1 cellular context compared by ENCODE assay signal in the genomic region with DNA sequence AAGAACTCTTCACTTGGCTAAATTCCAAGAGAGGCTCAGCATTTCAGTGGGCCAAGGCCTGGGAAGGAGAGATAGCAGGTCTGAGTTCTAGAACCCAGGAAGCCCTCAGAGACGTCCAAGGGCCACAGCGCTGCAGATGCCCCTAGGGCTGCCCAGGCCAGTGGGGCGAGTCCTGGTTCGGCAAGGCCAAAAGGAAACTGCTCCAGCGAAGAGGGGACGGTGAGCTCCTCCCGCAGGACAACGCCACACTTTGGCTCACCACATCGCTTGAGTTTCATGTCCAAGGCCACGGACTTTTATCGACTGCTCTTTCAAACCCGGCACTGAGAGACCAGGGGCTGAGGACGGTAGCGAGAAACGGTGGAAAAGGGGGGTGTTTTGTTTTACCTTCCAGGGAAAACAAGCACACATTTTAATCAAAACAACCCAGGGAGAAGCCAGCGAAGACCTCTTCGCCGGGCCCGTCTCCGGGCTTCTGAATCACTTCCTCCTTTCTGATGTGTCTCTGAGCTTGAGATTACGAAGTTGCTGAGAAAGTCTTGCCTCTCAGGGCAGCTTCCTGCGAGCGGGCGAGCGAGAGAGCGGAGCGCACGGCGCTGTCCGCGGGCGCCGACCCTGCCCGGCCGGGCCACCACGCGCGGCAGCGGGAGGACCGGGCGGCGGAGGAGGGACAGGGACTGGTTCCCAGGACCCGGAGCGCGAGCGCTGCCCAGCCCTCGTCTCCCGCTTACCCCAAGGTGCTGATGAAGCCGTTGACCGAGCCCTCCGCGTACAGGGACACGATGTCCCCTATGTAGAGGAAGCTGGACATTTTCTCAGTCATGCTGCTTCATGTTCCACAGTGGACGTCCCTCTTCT.
TF ChIP-seq lines count a peak whose summit lies in the region.

No MANE protein-coding gene starts in this region.

TF ChIP-seq in HEK293, 187 proteins besides CTCF, POLR2A, EP300 and RAD21 (continued from another document):
- TF ChIP-seq, protein P1, sequence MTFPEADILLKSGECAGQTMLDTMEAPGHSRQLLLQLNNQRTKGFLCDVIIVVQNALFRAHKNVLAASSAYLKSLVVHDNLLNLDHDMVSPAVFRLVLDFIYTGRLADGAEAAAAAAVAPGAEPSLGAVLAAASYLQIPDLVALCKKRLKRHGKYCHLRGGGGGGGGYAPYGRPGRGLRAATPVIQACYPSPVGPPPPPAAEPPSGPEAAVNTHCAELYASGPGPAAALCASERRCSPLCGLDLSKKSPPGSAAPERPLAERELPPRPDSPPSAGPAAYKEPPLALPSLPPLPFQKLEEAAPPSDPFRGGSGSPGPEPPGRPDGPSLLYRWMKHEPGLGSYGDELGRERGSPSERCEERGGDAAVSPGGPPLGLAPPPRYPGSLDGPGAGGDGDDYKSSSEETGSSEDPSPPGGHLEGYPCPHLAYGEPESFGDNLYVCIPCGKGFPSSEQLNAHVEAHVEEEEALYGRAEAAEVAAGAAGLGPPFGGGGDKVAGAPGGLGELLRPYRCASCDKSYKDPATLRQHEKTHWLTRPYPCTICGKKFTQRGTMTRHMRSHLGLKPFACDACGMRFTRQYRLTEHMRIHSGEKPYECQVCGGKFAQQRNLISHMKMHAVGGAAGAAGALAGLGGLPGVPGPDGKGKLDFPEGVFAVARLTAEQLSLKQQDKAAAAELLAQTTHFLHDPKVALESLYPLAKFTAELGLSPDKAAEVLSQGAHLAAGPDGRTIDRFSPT (tag by site-specific recombination; IDR thresholded peaks at IDR 0.05): no peak
- TF ChIP-seq ZNF366 (tag by site-specific recombination; conservative IDR thresholded peaks at IDR 0.05) (peak; percentile 57), ZNF768 (tag by site-specific recombination; IDR thresholded peaks at IDR 0.05) (no peak), ZNF146 (tag by site-specific recombination; IDR thresholded peaks at IDR 0.05) (no peak), ZNF530 (tag by site-specific recombination; IDR thresholded peaks at IDR 0.05; ENCODE audit: low read depth) (no peak), MZF1 (tag by site-specific recombination; IDR thresholded peaks at IDR 0.05; ENCODE audit: borderline replicate concordance) (no peak), ZNF112 (tag by site-specific recombination; IDR thresholded peaks at IDR 0.05) (no peak), ZNF2 (tag by site-specific recombination; IDR thresholded peaks at IDR 0.05) (no peak), ZNF776 (tag by site-specific recombination; IDR thresholded peaks at IDR 0.05; ENCODE audit: borderline replicate concordance) (no peak), ZBTB20 (tag by site-specific recombination; IDR thresholded peaks at IDR 0.05) (peak; percentile 30), ZNF626 (tag by site-specific recombination; IDR thresholded peaks at IDR 0.05) (no peak), OVOL3 (tag by site-specific recombination; IDR thresholded peaks at IDR 0.05) (no peak), WT1 (tag by site-specific recombination; IDR thresholded peaks at IDR 0.05) (no peak), GLI4 (tag by site-specific recombination; IDR thresholded peaks at IDR 0.05) (no peak), OSR2 (tag by site-specific recombination; IDR thresholded peaks at IDR 0.05) (no peak), TRIM28 (IDR thresholded peaks at IDR 0.05; ENCODE audit: borderline replicate concordance, low read length) (peak; percentile 50; the same call in 1 of the 2 replicates), PRDM1 (tag by site-specific recombination; IDR thresholded peaks at IDR 0.05) (no peak), ZNF138 (tag by site-specific recombination; IDR thresholded peaks at IDR 0.05; ENCODE audit: borderline replicate concordance) (no peak)
- TF ChIP-seq, protein P2, sequence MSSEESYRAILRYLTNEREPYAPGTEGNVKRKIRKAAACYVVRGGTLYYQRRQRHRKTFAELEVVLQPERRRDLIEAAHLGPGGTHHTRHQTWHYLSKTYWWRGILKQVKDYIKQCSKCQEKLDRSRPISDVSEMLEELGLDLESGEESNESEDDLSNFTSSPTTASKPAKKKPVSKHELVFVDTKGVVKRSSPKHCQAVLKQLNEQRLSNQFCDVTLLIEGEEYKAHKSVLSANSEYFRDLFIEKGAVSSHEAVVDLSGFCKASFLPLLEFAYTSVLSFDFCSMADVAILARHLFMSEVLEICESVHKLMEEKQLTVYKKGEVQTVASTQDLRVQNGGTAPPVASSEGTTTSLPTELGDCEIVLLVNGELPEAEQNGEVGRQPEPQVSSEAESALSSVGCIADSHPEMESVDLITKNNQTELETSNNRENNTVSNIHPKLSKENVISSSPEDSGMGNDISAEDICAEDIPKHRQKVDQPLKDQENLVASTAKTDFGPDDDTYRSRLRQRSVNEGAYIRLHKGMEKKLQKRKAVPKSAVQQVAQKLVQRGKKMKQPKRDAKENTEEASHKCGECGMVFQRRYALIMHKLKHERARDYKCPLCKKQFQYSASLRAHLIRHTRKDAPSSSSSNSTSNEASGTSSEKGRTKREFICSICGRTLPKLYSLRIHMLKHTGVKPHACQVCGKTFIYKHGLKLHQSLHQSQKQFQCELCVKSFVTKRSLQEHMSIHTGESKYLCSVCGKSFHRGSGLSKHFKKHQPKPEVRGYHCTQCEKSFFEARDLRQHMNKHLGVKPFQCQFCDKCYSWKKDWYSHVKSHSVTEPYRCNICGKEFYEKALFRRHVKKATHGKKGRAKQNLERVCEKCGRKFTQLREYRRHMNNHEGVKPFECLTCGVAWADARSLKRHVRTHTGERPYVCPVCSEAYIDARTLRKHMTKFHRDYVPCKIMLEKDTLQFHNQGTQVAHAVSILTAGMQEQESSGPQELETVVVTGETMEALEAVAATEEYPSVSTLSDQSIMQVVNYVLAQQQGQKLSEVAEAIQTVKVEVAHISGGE (tag by site-specific recombination; conservative IDR thresholded peaks at IDR 0.05; ENCODE audit: low read depth): peak; percentile 9; the same call in 1 of the 2 replicates
- TF ChIP-seq, protein P3, sequence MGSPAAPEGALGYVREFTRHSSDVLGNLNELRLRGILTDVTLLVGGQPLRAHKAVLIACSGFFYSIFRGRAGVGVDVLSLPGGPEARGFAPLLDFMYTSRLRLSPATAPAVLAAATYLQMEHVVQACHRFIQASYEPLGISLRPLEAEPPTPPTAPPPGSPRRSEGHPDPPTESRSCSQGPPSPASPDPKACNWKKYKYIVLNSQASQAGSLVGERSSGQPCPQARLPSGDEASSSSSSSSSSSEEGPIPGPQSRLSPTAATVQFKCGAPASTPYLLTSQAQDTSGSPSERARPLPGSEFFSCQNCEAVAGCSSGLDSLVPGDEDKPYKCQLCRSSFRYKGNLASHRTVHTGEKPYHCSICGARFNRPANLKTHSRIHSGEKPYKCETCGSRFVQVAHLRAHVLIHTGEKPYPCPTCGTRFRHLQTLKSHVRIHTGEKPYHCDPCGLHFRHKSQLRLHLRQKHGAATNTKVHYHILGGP (tag by site-specific recombination; IDR thresholded peaks at IDR 0.05): no peak
- TF ChIP-seq, protein P4, sequence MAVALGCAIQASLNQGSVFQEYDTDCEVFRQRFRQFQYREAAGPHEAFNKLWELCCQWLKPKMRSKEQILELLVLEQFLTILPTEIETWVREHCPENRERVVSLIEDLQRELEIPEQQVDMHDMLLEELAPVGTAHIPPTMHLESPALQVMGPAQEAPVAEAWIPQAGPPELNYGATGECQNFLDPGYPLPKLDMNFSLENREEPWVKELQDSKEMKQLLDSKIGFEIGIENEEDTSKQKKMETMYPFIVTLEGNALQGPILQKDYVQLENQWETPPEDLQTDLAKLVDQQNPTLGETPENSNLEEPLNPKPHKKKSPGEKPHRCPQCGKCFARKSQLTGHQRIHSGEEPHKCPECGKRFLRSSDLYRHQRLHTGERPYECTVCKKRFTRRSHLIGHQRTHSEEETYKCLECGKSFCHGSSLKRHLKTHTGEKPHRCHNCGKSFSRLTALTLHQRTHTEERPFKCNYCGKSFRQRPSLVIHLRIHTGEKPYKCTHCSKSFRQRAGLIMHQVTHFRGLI (tag by site-specific recombination; IDR thresholded peaks at IDR 0.05): 0 out of 2 replicates have a peak, but pooled peaks have one; percentile 20
- TF ChIP-seq, protein P5, sequence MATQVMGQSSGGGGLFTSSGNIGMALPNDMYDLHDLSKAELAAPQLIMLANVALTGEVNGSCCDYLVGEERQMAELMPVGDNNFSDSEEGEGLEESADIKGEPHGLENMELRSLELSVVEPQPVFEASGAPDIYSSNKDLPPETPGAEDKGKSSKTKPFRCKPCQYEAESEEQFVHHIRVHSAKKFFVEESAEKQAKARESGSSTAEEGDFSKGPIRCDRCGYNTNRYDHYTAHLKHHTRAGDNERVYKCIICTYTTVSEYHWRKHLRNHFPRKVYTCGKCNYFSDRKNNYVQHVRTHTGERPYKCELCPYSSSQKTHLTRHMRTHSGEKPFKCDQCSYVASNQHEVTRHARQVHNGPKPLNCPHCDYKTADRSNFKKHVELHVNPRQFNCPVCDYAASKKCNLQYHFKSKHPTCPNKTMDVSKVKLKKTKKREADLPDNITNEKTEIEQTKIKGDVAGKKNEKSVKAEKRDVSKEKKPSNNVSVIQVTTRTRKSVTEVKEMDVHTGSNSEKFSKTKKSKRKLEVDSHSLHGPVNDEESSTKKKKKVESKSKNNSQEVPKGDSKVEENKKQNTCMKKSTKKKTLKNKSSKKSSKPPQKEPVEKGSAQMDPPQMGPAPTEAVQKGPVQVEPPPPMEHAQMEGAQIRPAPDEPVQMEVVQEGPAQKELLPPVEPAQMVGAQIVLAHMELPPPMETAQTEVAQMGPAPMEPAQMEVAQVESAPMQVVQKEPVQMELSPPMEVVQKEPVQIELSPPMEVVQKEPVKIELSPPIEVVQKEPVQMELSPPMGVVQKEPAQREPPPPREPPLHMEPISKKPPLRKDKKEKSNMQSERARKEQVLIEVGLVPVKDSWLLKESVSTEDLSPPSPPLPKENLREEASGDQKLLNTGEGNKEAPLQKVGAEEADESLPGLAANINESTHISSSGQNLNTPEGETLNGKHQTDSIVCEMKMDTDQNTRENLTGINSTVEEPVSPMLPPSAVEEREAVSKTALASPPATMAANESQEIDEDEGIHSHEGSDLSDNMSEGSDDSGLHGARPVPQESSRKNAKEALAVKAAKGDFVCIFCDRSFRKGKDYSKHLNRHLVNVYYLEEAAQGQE (tag by site-specific recombination; IDR thresholded peaks at IDR 0.05): 0 out of 2 replicates have a peak, but pooled peaks have one; percentile 10
